Comparison of ENCODE assay signal across 8 cellular contexts in genomic region chr1:183655562-183656075, GRCh38. TPM values are rescaled to one million over a fixed set of nuclear protein-coding genes. Genes with fewer than 3 reads are reported as not detected.
DNase-seq lines count a peak whose midpoint lies in the region; ATAC-seq, FAIRE-seq and TF ChIP-seq lines count a peak whose summit lies in the region.
"Had no signal": no experiment of that assay in that cellular context is flagged by ENCODE, and none has a peak within 500 bp of the region (broad histone marks: within the 10 kb centered on the region; RNA-seq: fewer than 3 reads in every experiment).

No MANE protein-coding gene starts in this region.

- peak; percentile 76 for FAIRE-seq in GM12891 (lab: Jason Lieb, UNC)

- TF ChIP-seq POLR2A in GM12891 (IDR thresholded peaks at IDR 0.05; ENCODE audit: low read depth, low read length): no peak

- H3K27me3 ChIP-seq in liver (ENCODE audit: control insufficient read depth in 4 of 4, insufficient read depth in 4 of 4, low read length in 3 of 4): no peaks in the 10 kb centered on the region

- DNase-seq in GM12891 (ENCODE audit: insufficient read length, low spot score) (peak; percentile 42), NCI-H510A (lab: John Stamatoyannopoulos, UW) (peak; percentile 22), coronary artery (ENCODE audit: low spot score) (no peak)
- DNase-seq in activated CD4-positive, alpha-beta T cell treated with anti-CD3 and anti-CD28 coated beads for 4 hours: peak; percentile 67 to 77
- DNase-seq in stimulated activated CD4-positive, alpha-beta T cell treated with anti-CD3 and anti-CD28 coated beads, TNF-alpha, amount 100 ng/mL, for 24 hours (ENCODE audit: low read depth in 3 of 3): peak; percentile 54 to 71 (median 58)

- H3K36me3 ChIP-seq in liver (ENCODE audit: control insufficient read depth in 4 of 4, insufficient read depth in 3 of 4, low read depth in 1 of 4, low read length in 3 of 4): no peaks in the 10 kb centered on the region

- peaks cover 0 to 5% (median under 1%) of the 10 kb centered on the region in 4 donors for H3K4me1 ChIP-seq in liver (ENCODE audit: control insufficient read depth in 4 of 4, insufficient read depth in 4 of 4, low read length in 3 of 4)

- 10% methylated on average over 4 of the region's 4 CpGs for WGBS in liver

- H3K4me3 ChIP-seq in coronary artery (no peak overlapping the region), liver (ENCODE audit: low read depth in 1 of 3, low read length in 3 of 3) (no peak overlapping the region)

- H3K9ac ChIP-seq in liver (ENCODE audit: low read depth in 1 of 2, low read length in 2 of 2): no peak overlapping the region

- peak; percentile 52 for ATAC-seq in HG03342 (IDR thresholded peaks at IDR 0.05; ENCODE audit: unreplicated experiment)

- H3K9me3 ChIP-seq in liver (ENCODE audit: control insufficient read depth in 4 of 4, low read length in 3 of 4): no peaks in the 10 kb centered on the region

- TF ChIP-seq RAD21 in liver (IDR thresholded peaks at IDR 0.05): peak; percentile 96 to 97

- TF ChIP-seq CTCF in coronary artery (IDR thresholded peaks at IDR 0.05): peak; percentile 80
- peak; percentile 83 for TF ChIP-seq CTCF in liver (IDR thresholded peaks at IDR 0.05; ENCODE audit: low read depth, low read length, missing input control)

- no peak overlapping the region for H3K27ac ChIP-seq in coronary artery
- H3K27ac ChIP-seq in liver (ENCODE audit: low read depth in 1 of 2, low read length in 2 of 2): no peak overlapping the region

TF ChIP-seq in GM12891, 5 proteins besides CTCF, POLR2A, EP300 and RAD21:
- TF ChIP-seq POLR2AphosphoS5 (IDR thresholded peaks at IDR 0.05; ENCODE audit: low read depth, low read length): no peak
- no peak for TF ChIP-seq POU2F2 (IDR thresholded peaks at IDR 0.05; ENCODE audit: low read depth, low read length)
- no peak for TF ChIP-seq PAX5 (IDR thresholded peaks at IDR 0.05; ENCODE audit: insufficient read depth, low read length, severe bottlenecking)
- no peak for TF ChIP-seq SPI1 (IDR thresholded peaks at IDR 0.05; ENCODE audit: low read depth, low read length)

TF ChIP-seq in liver, 16 proteins besides CTCF, POLR2A, EP300 and RAD21:
- peak; percentile 66 for TF ChIP-seq YY1 (IDR thresholded peaks at IDR 0.05)
- TF ChIP-seq GABPA (IDR thresholded peaks at IDR 0.05 in 1 of 2, conservative IDR thresholded peaks at IDR 0.05 in 1 of 2): no peak

RNA-seq across cellular contexts. Expression of gene APOBEC4, which starts 2.5 kb away (rescaled TPM):
- 0.04 TPM for polyA plus RNA-seq in GM12891 (2012; ENCODE audit: low read depth, missing spikeins)
- not detected for total RNA-seq in liver
- polyA plus RNA-seq in liver: not detected
- total RNA-seq: subcutaneous adipose tissue had no signal

RNA-seq across cellular contexts. Expression of gene ARPC5, which starts 20.0 kb away (rescaled TPM):
- polyA plus RNA-seq in GM12891 (2012; ENCODE audit: low read depth, missing spikeins): 240 TPM
- 10 to 100 TPM; 34.9 to 60.1 TPM for total RNA-seq in liver
- 10 to 100 TPM; 48.5 to 67.0 TPM for polyA plus RNA-seq in liver
